In the genomic region with DNA sequence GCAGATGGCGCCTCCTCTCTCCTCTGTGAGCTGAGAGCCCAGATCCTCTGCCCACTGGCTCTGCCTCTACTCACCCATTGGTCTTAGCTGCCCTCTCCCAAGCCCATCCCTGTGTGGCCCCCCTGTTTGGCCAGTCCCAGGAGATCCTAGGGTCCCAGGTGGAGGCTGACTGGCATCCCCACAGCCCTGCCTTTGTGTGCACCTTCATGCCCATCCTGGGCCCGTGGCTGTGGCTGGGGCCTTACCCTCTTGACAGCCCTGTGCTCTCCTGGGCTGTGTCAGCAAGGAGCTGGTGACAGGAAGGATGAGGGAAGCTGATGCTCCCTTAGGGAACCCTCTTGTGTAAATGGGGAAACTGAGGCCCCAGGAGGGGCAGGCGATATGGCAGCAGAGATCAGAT, we compare ENCODE assay signal across 1 cellular context.
TF ChIP-seq lines count a peak whose summit lies in the region.

No MANE protein-coding gene starts in this region.

TF ChIP-seq in IMR-90, 13 proteins besides CTCF, POLR2A, EP300 and RAD21:
- TF ChIP-seq CHD1 (IDR thresholded peaks at IDR 0.05; ENCODE audit: low read depth, low read length) (no peak), BHLHE40 (IDR thresholded peaks at IDR 0.05; ENCODE audit: low read depth, low read length) (no peak), RCOR1 (IDR thresholded peaks at IDR 0.05; ENCODE audit: insufficient replicate concordance, low read length) (no peak), SMC3 (IDR thresholded peaks at IDR 0.05; ENCODE audit: low read depth, low read length) (no peak), RFX5 (IDR thresholded peaks at IDR 0.05; ENCODE audit: low read depth, low read length) (no peak), MAFK (IDR thresholded peaks at IDR 0.05; ENCODE audit: low read depth, low read length) (no peak), FOS (IDR thresholded peaks at IDR 0.05; ENCODE audit: low read depth, low read length) (no peak), CEBPB (IDR thresholded peaks at IDR 0.05; ENCODE audit: low read depth, low read length) (no peak)
